16 cellular contexts compared by ENCODE assay signal in the genomic region with DNA sequence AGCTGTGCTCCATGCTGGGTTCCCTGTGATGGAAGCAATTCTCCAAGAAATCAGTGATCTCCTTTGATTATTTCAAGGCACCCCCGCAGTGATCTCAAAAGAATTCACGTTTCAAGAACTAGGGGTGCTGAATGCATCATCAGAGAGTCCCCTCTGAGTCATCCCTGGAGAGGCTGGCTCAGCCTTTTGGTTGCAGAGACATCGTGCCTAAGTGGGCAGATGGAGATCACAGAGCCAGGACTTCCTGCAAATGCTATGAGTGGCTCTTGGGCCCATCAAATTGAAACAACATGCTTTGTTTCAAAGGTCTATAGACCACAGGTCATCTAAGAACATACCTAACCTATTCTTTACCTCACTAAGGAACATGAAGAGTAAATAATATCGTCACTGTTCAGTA. TPM values are rescaled to one million over a fixed set of nuclear protein-coding genes. Genes with fewer than 3 reads are reported as not detected.
DNase-seq lines count a peak whose midpoint lies in the region; ATAC-seq, FAIRE-seq and TF ChIP-seq lines count a peak whose summit lies in the region.
"Had no signal": no experiment of that assay in that cellular context is flagged by ENCODE, and none has a peak within 500 bp of the region (broad histone marks: within the 10 kb centered on the region; RNA-seq: fewer than 3 reads in every experiment).

No MANE protein-coding gene starts in this region.

- CTCF ChIA-PET in activated naive CD4-positive, alpha-beta T cell treated with anti-CD3 and anti-CD28 coated beads for 36 hours (lab: Charles Lee), result no interaction called here
- CTCF ChIA-PET in activated naive CD4-positive, alpha-beta T cell treated with anti-CD3 and anti-CD28 coated beads, Interleukin-2, amount 10 ng/mL, durations not matched to agents 7 days and 5 days (lab: Charles Lee), result no interaction called here
- CTCF ChIA-PET in GM12878 (lab: Yijun Ruan, JAX), result interaction anchor here (1.2 to 1.5 kb wide), 2 partner anchors 31 to 34 kb away, joined by 3 to 5 read pairs; no protein-coding TSS in a partner anchor
- CTCF ChIA-PET in Caco-2 (lab: Charles Lee), result no interaction called here

- no peaks in the 10 kb centered on the region for H3K9me2 ChIP-seq in hepatocyte (replicated peaks; ENCODE audit: insufficient read depth)

- TF ChIP-seq EP300 in GM12878 (IDR thresholded peaks at IDR 0.05; ENCODE audit: borderline replicate concordance in 1 of 2, control insufficient read depth in 1 of 2, low read depth in 2 of 2, low read length in 2 of 2), result no peak

- no peaks in the 10 kb centered on the region for H3K9me3 ChIP-seq in GM12878 (replicated peaks; ENCODE audit: control insufficient read depth, insufficient read depth, low read length)
- no peaks in the 10 kb centered on the region for H3K9me3 ChIP-seq in aorta (ENCODE audit: control insufficient read depth, low read length)
- H3K9me3 ChIP-seq in Caco-2, result no peaks in the 10 kb centered on the region
- H3K9me3 ChIP-seq in hepatocyte (ENCODE audit: low read depth), result no peaks in the 10 kb centered on the region
- H3K9me3 ChIP-seq: esophagus squamous epithelium, tibial artery had no signal

- RAD21 ChIA-PET in GM12878 (lab: Charles Lee; ENCODE audit: unreplicated experiment), result no interaction called here

- ATAC-seq in GM12878 (peak; percentile 48; the same call in 2 of the 3 replicates), aorta (ENCODE audit: low FRiP score) (no peak)
- ATAC-seq in stimulated activated naive CD8-positive, alpha-beta T cell treated with anti-CD3 and anti-CD28 coated beads, Interleukin-15, amount 100 ng/mL, for 72 hours, result peak; percentile 95

- intact Hi-C loops in activated naive CD4-positive, alpha-beta T cell treated with anti-CD3 and anti-CD28 coated beads for 36 hours (cut with micrococcal nuclease), result no loop called here
- intact Hi-C loops in GM12878 (cut with micrococcal nuclease; ENCODE audit: unreplicated experiment), result no loop called here
- intact Hi-C loops in aorta (cut with DNase I), result no loop called here
- intact Hi-C loops in Caco-2 (cut with micrococcal nuclease; ENCODE audit: unreplicated experiment), result no loop called here

- 0% methylated on average over 4 of the region's 4 CpGs for WGBS in GM12878 (ENCODE audit: insufficient coverage, insufficient replicate concordance, low lambda C conversion rate, missing lambda C conversion rate)
- WGBS in aorta, 2 donors, result 82 to 83% methylated on average over 4 of the region's 4 CpGs
- 91% methylated on average over 4 of the region's 4 CpGs for WGBS in hepatocyte (ENCODE audit: low lambda C conversion rate, missing lambda C conversion rate)

- in situ Hi-C loops in GM12878 (cut with MboI), result no loop called here

- no peaks in the 10 kb centered on the region for H3K4me1 ChIP-seq in GM12878 (ENCODE audit: control insufficient read depth, insufficient read depth, low read length)
- no peaks in the 10 kb centered on the region for H3K4me1 ChIP-seq in aorta (ENCODE audit: control insufficient read depth in 1 of 2, insufficient read depth in 2 of 2, low read length in 2 of 2)
- peaks cover 15% of the 10 kb centered on the region; the same call in 1 of the 2 replicates for H3K4me1 ChIP-seq in Caco-2
- H3K4me1 ChIP-seq in hepatocyte (ENCODE audit: insufficient read depth), result no peaks in the 10 kb centered on the region
- H3K4me1 ChIP-seq: tibial artery had no signal

- H2AFZ ChIP-seq in GM12878 (ENCODE audit: control insufficient read depth, low read depth, low read length), result no peak overlapping the region
- H2AFZ ChIP-seq in hepatocyte, result no peak overlapping the region

- DNase-seq in activated naive CD4-positive, alpha-beta T cell treated with anti-CD3 and anti-CD28 coated beads for 36 hours, result peak; percentile 51
- no peak for DNase-seq in activated naive CD4-positive, alpha-beta T cell treated with anti-CD3 and anti-CD28 coated beads, Interleukin-2, amount 10 ng/mL, durations not matched to agents 7 days and 5 days
- DNase-seq in HFFc6, result peak; percentile 6
- no peak for DNase-seq in GM12878 (ENCODE audit: low read depth, low spot score)
- peak; percentile 6 to 48 for DNase-seq in stimulated activated naive CD8-positive, alpha-beta T cell treated with anti-CD3 and anti-CD28 coated beads, Interleukin-15, amount 100 ng/mL, for 72 hours
- no peak for DNase-seq in aorta
- no peak for DNase-seq in Caco-2
- DNase-seq in hepatocyte (ENCODE audit: low spot score), result no peak
- DNase-seq: esophagus squamous epithelium, KG1, NCI-H1436, NCI-H524, tibial artery had no signal

- H3K9me3 Mint-ChIP-seq in activated naive CD4-positive, alpha-beta T cell treated with anti-CD3 and anti-CD28 coated beads for 36 hours, result no peaks in the 10 kb centered on the region
- no peaks in the 10 kb centered on the region for H3K9me3 Mint-ChIP-seq in activated naive CD4-positive, alpha-beta T cell treated with anti-CD3 and anti-CD28 coated beads, Interleukin-2, amount 10 ng/mL, durations not matched to agents 7 days and 5 days
- no peaks in the 10 kb centered on the region for H3K9me3 Mint-ChIP-seq in HFFc6
- no peaks in the 10 kb centered on the region for H3K9me3 Mint-ChIP-seq in stimulated activated naive CD8-positive, alpha-beta T cell treated with anti-CD3 and anti-CD28 coated beads, Interleukin-15, amount 100 ng/mL, for 72 hours
- H3K9me3 Mint-ChIP-seq in Caco-2 (ENCODE audit: unreplicated experiment), result no peaks in the 10 kb centered on the region

- no peak for FAIRE-seq in GM12878 (lab: Jason Lieb, UNC)
- FAIRE-seq: colon, D721Med had no signal

- H3K4me2 ChIP-seq in GM12878 (ENCODE audit: control insufficient read depth, insufficient read depth) (no peak overlapping the region), hepatocyte (no peak overlapping the region)

- no peak for TF ChIP-seq RAD21 in GM12878 (IDR thresholded peaks at IDR 0.05; ENCODE audit: insufficient read depth, low read depth, low read length)

- H3K36me3 Mint-ChIP-seq in activated naive CD4-positive, alpha-beta T cell treated with anti-CD3 and anti-CD28 coated beads for 36 hours (ENCODE audit: low read depth), result no peaks in the 10 kb centered on the region
- H3K36me3 Mint-ChIP-seq in activated naive CD4-positive, alpha-beta T cell treated with anti-CD3 and anti-CD28 coated beads, Interleukin-2, amount 10 ng/mL, durations not matched to agents 7 days and 5 days, result no peaks in the 10 kb centered on the region
- H3K36me3 Mint-ChIP-seq in HFFc6 (ENCODE audit: low read depth) (no peaks in the 10 kb centered on the region), Caco-2 (ENCODE audit: insufficient read depth, unreplicated experiment) (no peaks in the 10 kb centered on the region)

- TF ChIP-seq CTCF in HFFc6 (IDR thresholded peaks at IDR 0.05), result no peak
- TF ChIP-seq CTCF in GM12878 (IDR thresholded peaks at IDR 0.05 in 2 of 3, conservative IDR thresholded peaks at IDR 0.05 in 1 of 3; ENCODE audit: control insufficient read depth in 2 of 3, extremely low read depth in 1 of 3, insufficient read depth in 1 of 3, low read depth in 3 of 3, low read length in 3 of 3), result no peak
- TF ChIP-seq CTCF in Caco-2 (IDR thresholded peaks at IDR 0.05; ENCODE audit: insufficient read depth in 1 of 2, low read depth in 1 of 2, low read length in 1 of 2, severe bottlenecking in 1 of 2, unreplicated experiment in 1 of 2), result no peak
- TF ChIP-seq CTCF in hepatocyte (IDR thresholded peaks at IDR 0.05; ENCODE audit: poor library complexity), result no peak

- no peaks in the 10 kb centered on the region for H3K4me1 Mint-ChIP-seq in activated naive CD4-positive, alpha-beta T cell treated with anti-CD3 and anti-CD28 coated beads for 36 hours (ENCODE audit: low read depth)
- H3K4me1 Mint-ChIP-seq in activated naive CD4-positive, alpha-beta T cell treated with anti-CD3 and anti-CD28 coated beads, Interleukin-2, amount 10 ng/mL, durations not matched to agents 7 days and 5 days, result peaks cover 2% of the 10 kb centered on the region
- H3K4me1 Mint-ChIP-seq in HFFc6 (ENCODE audit: low read depth), result 0 out of 2 replicates have a peak, but pooled peaks cover 5% of the 10 kb centered on the region
- H3K4me1 Mint-ChIP-seq in stimulated activated naive CD8-positive, alpha-beta T cell treated with anti-CD3 and anti-CD28 coated beads, Interleukin-15, amount 100 ng/mL, for 72 hours, result peaks cover 12% of the 10 kb centered on the region
- peaks cover 16% of the 10 kb centered on the region for H3K4me1 Mint-ChIP-seq in Caco-2 (ENCODE audit: low read depth, unreplicated experiment)

- TF ChIP-seq POLR2A in GM12878 (IDR thresholded peaks at IDR 0.05; ENCODE audit: low read depth, low read length), result no peak

- BruUV-seq in GM12878 (replicated peaks; lab: Mats Ljungman, UMichigan) (no TSS peak), Caco-2 (replicated peaks; lab: Mats Ljungman, UMichigan) (no TSS peak)

- H3K36me3 ChIP-seq in GM12878 (ENCODE audit: control insufficient read depth in 2 of 2, insufficient read depth in 2 of 2, low read length in 1 of 2) (no peaks in the 10 kb centered on the region), aorta (ENCODE audit: control insufficient read depth in 1 of 2, insufficient read depth in 2 of 2, low read length in 1 of 2) (no peaks in the 10 kb centered on the region), Caco-2 (ENCODE audit: control insufficient read depth, insufficient read depth, low read length) (no peaks in the 10 kb centered on the region), hepatocyte (replicated peaks; ENCODE audit: insufficient read depth, low read depth) (no peaks in the 10 kb centered on the region)
- H3K36me3 ChIP-seq: esophagus squamous epithelium, tibial artery had no signal

- no peak overlapping the region for H3K27ac Mint-ChIP-seq in activated naive CD4-positive, alpha-beta T cell treated with anti-CD3 and anti-CD28 coated beads for 36 hours
- H3K27ac Mint-ChIP-seq in activated naive CD4-positive, alpha-beta T cell treated with anti-CD3 and anti-CD28 coated beads, Interleukin-2, amount 10 ng/mL, durations not matched to agents 7 days and 5 days, result no peak overlapping the region
- H3K27ac Mint-ChIP-seq in HFFc6, result no peak overlapping the region
- H3K27ac Mint-ChIP-seq in stimulated activated naive CD8-positive, alpha-beta T cell treated with anti-CD3 and anti-CD28 coated beads, Interleukin-15, amount 100 ng/mL, for 72 hours, result no peak overlapping the region
- no peak overlapping the region for H3K27ac Mint-ChIP-seq in Caco-2 (ENCODE audit: unreplicated experiment)

- H3K27ac ChIP-seq in GM12878 (ENCODE audit: control insufficient read depth, insufficient read depth) (no peak overlapping the region), aorta (ENCODE audit: low read depth in 1 of 2, low read length in 2 of 2) (no peak overlapping the region), hepatocyte (no peak overlapping the region)
- H3K27ac ChIP-seq: esophagus squamous epithelium, RWPE1, tibial artery had no signal

- H3K27me3 ChIP-seq in GM12878 (replicated peaks in 1 of 2; ENCODE audit: control insufficient read depth in 2 of 2, insufficient read depth in 2 of 2, low read length in 1 of 2) (peaks cover 0 to 3% of the 10 kb centered on the region in 2 experiments; a peak in 1 of 4 replicates), aorta (ENCODE audit: control insufficient read depth in 1 of 2, insufficient read depth in 2 of 2, low read length in 1 of 2) (no peaks in the 10 kb centered on the region), Caco-2 (replicated peaks; ENCODE audit: control insufficient read depth, insufficient read depth, low read length) (no peaks in the 10 kb centered on the region), hepatocyte (no peaks in the 10 kb centered on the region)
- H3K27me3 ChIP-seq: esophagus squamous epithelium, tibial artery had no signal

- no peak overlapping the region for H3K4me3 Mint-ChIP-seq in activated naive CD4-positive, alpha-beta T cell treated with anti-CD3 and anti-CD28 coated beads for 36 hours
- H3K4me3 Mint-ChIP-seq in activated naive CD4-positive, alpha-beta T cell treated with anti-CD3 and anti-CD28 coated beads, Interleukin-2, amount 10 ng/mL, durations not matched to agents 7 days and 5 days, result no peak overlapping the region
- H3K4me3 Mint-ChIP-seq in HFFc6 (no peak overlapping the region), Caco-2 (ENCODE audit: unreplicated experiment) (no peak overlapping the region)
- no peak overlapping the region for H3K4me3 Mint-ChIP-seq in stimulated activated naive CD8-positive, alpha-beta T cell treated with anti-CD3 and anti-CD28 coated beads, Interleukin-15, amount 100 ng/mL, for 72 hours

- no peak overlapping the region for H3K9ac ChIP-seq in GM12878 (ENCODE audit: control insufficient read depth, insufficient read depth, low read length)

- no peaks in the 10 kb centered on the region for H3K79me2 ChIP-seq in GM12878 (ENCODE audit: control insufficient read depth, insufficient read depth, low read length)
- no peaks in the 10 kb centered on the region for H3K79me2 ChIP-seq in hepatocyte

- H3K4me3 ChIP-seq in GM12878 (no peak overlapping the region), aorta (ENCODE audit: low read length in 2 of 2) (no peak overlapping the region), Caco-2 (ENCODE audit: low read depth, low read length) (no peak overlapping the region), hepatocyte (no peak overlapping the region)
- H3K4me3 ChIP-seq: esophagus squamous epithelium, tibial artery had no signal

- no peaks in the 10 kb centered on the region for H4K20me1 ChIP-seq in GM12878 (ENCODE audit: control insufficient read depth, insufficient read depth)
- H4K20me1 ChIP-seq in hepatocyte (ENCODE audit: insufficient read depth, poor library complexity, severe bottlenecking), result no peaks in the 10 kb centered on the region

- POLR2A ChIA-PET in GM12878 (lab: Charles Lee) (no interaction called here), Caco-2 (lab: Charles Lee) (no interaction called here)

- peaks cover 20% of the 10 kb centered on the region for H3K27me3 Mint-ChIP-seq in activated naive CD4-positive, alpha-beta T cell treated with anti-CD3 and anti-CD28 coated beads for 36 hours (ENCODE audit: low read depth)
- H3K27me3 Mint-ChIP-seq in activated naive CD4-positive, alpha-beta T cell treated with anti-CD3 and anti-CD28 coated beads, Interleukin-2, amount 10 ng/mL, durations not matched to agents 7 days and 5 days, result peaks cover 31% of the 10 kb centered on the region
- H3K27me3 Mint-ChIP-seq in HFFc6 (ENCODE audit: insufficient read depth) (peaks cover 26% of the 10 kb centered on the region), Caco-2 (ENCODE audit: insufficient read depth, unreplicated experiment) (no peaks in the 10 kb centered on the region)
- peaks cover 47% of the 10 kb centered on the region for H3K27me3 Mint-ChIP-seq in stimulated activated naive CD8-positive, alpha-beta T cell treated with anti-CD3 and anti-CD28 coated beads, Interleukin-15, amount 100 ng/mL, for 72 hours

- SMC1A ChIA-PET in GM12878 (lab: Charles Lee; ENCODE audit: uncharacterized antibody, unreplicated experiment), result interaction anchor here (1.2 kb wide), 1 partner anchor 118 kb away, joined by 3 read pairs; no protein-coding TSS in a partner anchor

RNA-seq across cellular contexts. Expression of a gene that starts 41.5 kb away (rescaled TPM):
- total RNA-seq in activated naive CD4-positive, alpha-beta T cell treated with anti-CD3 and anti-CD28 coated beads for 36 hours, result 10 to 100 TPM; 17.6 to 17.9 TPM
- 10 to 100 TPM; 17.7 to 26.2 (median 19.3) TPM for total RNA-seq in HFFc6 (2021; fragmentation: NEBNext Ultra II Directional; extraction: Animal tissue kit (Norgen Biotek cat#: 25700))
- total RNA-seq in GM12878 (2013; cell fraction: nucleolus; rRNA removed), result 18.5 and 20.4 TPM in 2 replicates
- total RNA-seq in GM12878 (2014; rRNA removed) (0.23 and 0.33 TPM in 2 replicates), GM12878 (2014; rRNA removed; fragmentation: Illumina TruSeq; extraction: Trizol) (0.31 and 0.37 TPM in 2 replicates), GM12878 (2021) (0.43 and 0.64 TPM in 2 replicates), aorta (10 to 100 TPM; 39.8 to 46.1 TPM), Caco-2 (2022) (48.4 and 48.5 TPM in 2 replicates), hepatocyte (60.9 and 62.6 TPM in 2 replicates)
- 3.2 TPM for polyA plus RNA-seq in GM12878 (2011; ENCODE audit: low read depth)
- polyA plus RNA-seq in GM12878 (2011; rRNA removed) (6.0 and 8.9 TPM in 2 replicates), GM12878 (2014; fragmentation: Illumina TruSeq; extraction: Trizol) (0.50 and 0.60 TPM in 2 replicates), GM12878 (2014; fragmentation: Nextera tagmentation; extraction: Ambion mirVana) (under 1 TPM; 0.15 to 0.19 TPM), GM12878 (2014; rRNA removed) (0.25 and 0.33 TPM in 2 replicates), GM12878 (2016; fragmentation: Nextera tagmentation; extraction: Ambion mirVana) (under 1 TPM; 0.25 to 0.35 TPM), aorta (10 to 100 TPM; 16.3 to 17.0 TPM), hepatocyte (54.0 and 60.2 TPM in 2 replicates)
- 2.7 and 2.8 TPM in 2 replicates for polyA plus RNA-seq in GM12878 (2011; cell fraction: cytosol; rRNA removed)
- 5.4 and 6.0 TPM in 2 replicates for polyA plus RNA-seq in GM12878 (2011; cell fraction: nucleus; rRNA removed)
- polyA plus RNA-seq in GM12878 (2012), result 3.3 and 3.4 TPM in 2 replicates
- polyA minus RNA-seq in GM12878 (2011; rRNA and poly(A)+ RNA removed), result 3.6 and 6.8 TPM in 2 replicates
- polyA minus RNA-seq in GM12878 (2011; cell fraction: cytosol; rRNA and poly(A)+ RNA removed), result 2.7 and 4.8 TPM in 2 replicates
- polyA minus RNA-seq in GM12878 (2011; cell fraction: nucleus; rRNA and poly(A)+ RNA removed), result 3.4 and 4.5 TPM in 2 replicates

Comparison
In these comparisons a context has a peak if more than half of its experiments do, and no peak if none do; other contexts are left out.
1. DNase-seq: peak in activated naive CD4-positive, alpha-beta T cell treated with anti-CD3 and anti-CD28 coated beads for 36 hours (single experiment), HFFc6 (single experiment) and stimulated activated naive CD8-positive, alpha-beta T cell treated with anti-CD3 and anti-CD28 coated beads, Interleukin-15, amount 100 ng/mL, for 72 hours (2 of 2); none in activated naive CD4-positive, alpha-beta T cell treated with anti-CD3 and anti-CD28 coated beads, Interleukin-2, amount 10 ng/mL, durations not matched to agents 7 days and 5 days (single experiment), GM12878 (single experiment), aorta (0 of 2), Caco-2 (0 of 2) and hepatocyte (single experiment).